ENCODE assay signal across 18 cellular contexts in the genomic region with DNA sequence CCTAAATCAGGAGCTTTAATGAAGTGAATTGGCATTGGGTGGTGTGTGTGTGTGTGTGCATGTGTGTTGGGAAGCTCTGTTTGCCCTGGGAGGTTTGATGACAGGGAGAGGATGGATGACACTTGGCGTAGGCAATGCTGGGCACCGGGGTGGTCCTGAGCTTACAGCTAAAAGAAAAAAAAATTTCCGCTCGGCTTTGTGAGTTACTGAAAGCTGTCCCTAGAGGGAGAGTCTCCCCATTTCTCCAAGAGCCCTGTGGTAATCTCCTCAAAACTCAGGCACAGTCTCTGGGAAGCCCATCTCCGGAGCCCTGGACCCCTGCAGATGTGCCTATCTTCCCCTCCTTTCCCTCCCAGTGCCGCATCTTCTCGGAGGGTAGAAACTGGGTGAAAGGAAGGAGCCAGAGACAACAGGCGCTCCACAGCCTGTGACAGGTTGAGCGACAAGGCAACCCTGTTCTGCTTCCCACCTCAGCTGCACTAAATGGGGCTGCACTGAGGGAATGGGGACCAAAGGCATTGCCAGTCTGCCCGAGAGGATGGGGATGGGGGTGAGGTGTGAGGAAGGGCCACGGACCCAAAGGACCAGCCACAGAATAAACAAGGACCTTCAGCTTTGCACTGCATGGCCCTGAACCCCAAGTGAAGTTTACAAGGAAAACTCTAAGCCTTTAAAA. TPM values are rescaled to one million over a fixed set of nuclear protein-coding genes. Genes with fewer than 3 reads are reported as not detected.
DNase-seq lines count a peak whose midpoint lies in the region; ATAC-seq, FAIRE-seq and TF ChIP-seq lines count a peak whose summit lies in the region.
"Had no signal": no experiment of that assay in that cellular context is flagged by ENCODE, and none has a peak within 500 bp of the region (broad histone marks: within the 10 kb centered on the region; RNA-seq: fewer than 3 reads in every experiment).

No MANE protein-coding gene starts in this region.

- H2AFZ ChIP-seq in HCT116 (ENCODE audit: low read depth, low read length, poor library complexity, severe bottlenecking) (peak overlapping the region; percentile 85), astrocyte (ENCODE audit: low read depth, low read length) (no peak overlapping the region)

- FAIRE-seq in A549 (lab: Jason Lieb, UNC), result no peak
- no peak for FAIRE-seq in astrocyte (lab: Jason Lieb, UNC)
- FAIRE-seq: RCC 7860 had no signal

- H3K4me1 Mint-ChIP-seq in astrocyte (ENCODE audit: low read depth, unreplicated experiment) (peaks cover 4% of the 10 kb centered on the region), mesothelial cell of epicardium (peaks cover 29% of the 10 kb centered on the region)

- peak overlapping the region; percentile 69 for H3K4me2 ChIP-seq in A549
- H3K4me2 ChIP-seq in HCT116 (ENCODE audit: low read length), result peak overlapping the region; percentile 90
- H3K4me2 ChIP-seq in astrocyte (ENCODE audit: low read length), result peak overlapping the region; percentile 91

- no peak for TF ChIP-seq POLR2A in A549 (IDR thresholded peaks at IDR 0.05; ENCODE audit: low read length)
- TF ChIP-seq POLR2A in HCT116 (IDR thresholded peaks at IDR 0.05; ENCODE audit: borderline replicate concordance, extremely low read depth, insufficient read depth, insufficient read length), result no peak

- no peaks in the 10 kb centered on the region for H3K36me3 ChIP-seq in HCT116 (ENCODE audit: control insufficient read depth in 1 of 2, insufficient read depth in 2 of 2, low read length in 2 of 2)
- H3K36me3 ChIP-seq in astrocyte (ENCODE audit: insufficient read depth, low read length), result no peaks in the 10 kb centered on the region
- H3K36me3 ChIP-seq: neutrophil, suprapubic skin had no signal

- CTCF ChIA-PET in A549 (lab: Yijun Ruan, JAX) (interaction anchor here (0.7 to 4.0 kb wide), 9 partner anchors 15 to 78 kb away, joined by 3 to 60 read pairs (median 6); no protein-coding TSS in a partner anchor), HCT116 (lab: Charles Lee) (interaction anchor here (0.9 to 2.4 kb wide), 5 partner anchors 22 to 78 kb away, joined by 3 to 7 read pairs (median 4); no protein-coding TSS in a partner anchor)

- H3K9ac ChIP-seq in HCT116 (ENCODE audit: low read length), result 0 out of 2 replicates have a peak overlapping the region, but pooled peaks have one; percentile 40
- no peak overlapping the region for H3K9ac ChIP-seq in astrocyte (ENCODE audit: low read length)

- POLR2A ChIA-PET in A549 (lab: Yijun Ruan, JAX) (no interaction called here), HCT116 (lab: Charles Lee) (no interaction called here)

- no peak for TF ChIP-seq RAD21 in A549 (conservative IDR thresholded peaks at IDR 0.05 in 1 of 2, IDR thresholded peaks at IDR 0.05 in 1 of 2)
- TF ChIP-seq RAD21 in HCT116 (IDR thresholded peaks at IDR 0.05; ENCODE audit: low read depth), result no peak

- H3K4me3 ChIP-seq in A549 (peak overlapping the region; percentile 38; the same call in 2 of the 3 replicates), HCT116 (replicated peaks in 1 of 2; ENCODE audit: low read depth in 1 of 2, low read length in 2 of 2) (peak overlapping the region; percentile 32 to 55; a peak in 3 of 4 replicates), astrocyte (ENCODE audit: insufficient read depth, low read depth, low read length) (peak overlapping the region; percentile 52)

- intact Hi-C loops in HCT116 (cut with micrococcal nuclease), result no loop called here

- H3K9me3 ChIP-seq in A549, result no peaks in the 10 kb centered on the region
- H3K9me3 ChIP-seq in HCT116 (ENCODE audit: control insufficient read depth in 1 of 2, insufficient read depth in 1 of 2, low read depth in 1 of 2, low read length in 2 of 2), result no peaks in the 10 kb centered on the region
- peaks cover 4% of the 10 kb centered on the region for H3K9me3 ChIP-seq in astrocyte (ENCODE audit: insufficient read depth, low read depth, low read length)
- H3K9me3 ChIP-seq: neutrophil, suprapubic skin had no signal

- TF ChIP-seq CTCF in A549 (IDR thresholded peaks at IDR 0.05) (no peak), HCT116 (IDR thresholded peaks at IDR 0.05 in 2 of 3, conservative IDR thresholded peaks at IDR 0.05 in 1 of 3; ENCODE audit: borderline replicate concordance in 1 of 3, insufficient read depth in 1 of 3, low read depth in 2 of 3, low read length in 2 of 3) (no peak), astrocyte (IDR thresholded peaks at IDR 0.05; ENCODE audit: insufficient read depth, low read depth, low read length) (no peak), mesothelial cell of epicardium (IDR thresholded peaks at IDR 0.05; ENCODE audit: unreplicated experiment) (no peak), omental fat pad (IDR thresholded peaks at IDR 0.05) (no peak)

- H3K27me3 ChIP-seq in HCT116 (ENCODE audit: insufficient read depth, low read length), result no peaks in the 10 kb centered on the region
- peaks cover 36% of the 10 kb centered on the region for H3K27me3 ChIP-seq in astrocyte (ENCODE audit: insufficient read depth, low read length)

- no peaks in the 10 kb centered on the region for H3K9me2 ChIP-seq in HCT116 (ENCODE audit: insufficient read depth)

- BruUV-seq in HCT116 (replicated peaks; lab: Mats Ljungman, UMichigan), result no TSS peak

- H3K27ac Mint-ChIP-seq in astrocyte (ENCODE audit: unreplicated experiment) (no peak overlapping the region), mesothelial cell of epicardium (no peak overlapping the region)
- H3K27ac Mint-ChIP-seq: activated T-cell treated with anti-CD3 and anti-CD28 coated beads, Interleukin-2, amount 50 U/mL, for 72 hours; T-helper 17 cell had no signal

- H3K27ac ChIP-seq in A549, result peak overlapping the region; percentile 37 to 83; a peak in 4 of 6 replicates
- H3K27ac ChIP-seq in HCT116 (ENCODE audit: low read depth, low read length), result no peak overlapping the region
- no peak overlapping the region for H3K27ac ChIP-seq in astrocyte (ENCODE audit: low read depth, low read length)
- H3K27ac ChIP-seq: neutrophil, suprapubic skin had no signal

- WGBS in A549 (ENCODE audit: missing lambda C conversion rate), result 89% methylated on average over 11 of the region's 11 CpGs

- TF ChIP-seq EP300 in A549 (IDR thresholded peaks at IDR 0.05), result no peak

- ATAC-seq in A549, result 0 out of 6 replicates have a peak, but pooled peaks of 1 of the 2 experiments have one; percentile 17
- no peak for ATAC-seq in HCT116
- ATAC-seq in omental fat pad (ENCODE audit: low FRiP score), result no peak
- ATAC-seq in GM18861 (IDR thresholded peaks at IDR 0.05; ENCODE audit: unreplicated experiment), result no peak
- ATAC-seq: activated T-cell treated with anti-CD3 and anti-CD28 coated beads, Interleukin-2, amount 50 U/mL, for 72 hours; T-helper 17 cell had no signal

- peak overlapping the region; percentile 34 for H3K4me3 Mint-ChIP-seq in astrocyte (ENCODE audit: unreplicated experiment)
- H3K4me3 Mint-ChIP-seq in mesothelial cell of epicardium, result peak overlapping the region; percentile 74
- H3K4me3 Mint-ChIP-seq: activated T-cell treated with anti-CD3 and anti-CD28 coated beads, Interleukin-2, amount 50 U/mL, for 72 hours; T-helper 17 cell had no signal

- DNase-seq in A549 (ENCODE audit: low read depth in 1 of 2, low spot score in 1 of 2) (no peak), HCT116 (ENCODE audit: low read depth, low spot score) (no peak), astrocyte (ENCODE audit: low read depth) (no peak), mesothelial cell of epicardium (ENCODE audit: low spot score in 2 of 2, unreplicated experiment in 2 of 2) (no peak), omental fat pad (ENCODE audit: low spot score) (no peak)
- no peak for DNase-seq in activated CD4-positive, alpha-beta T cell treated with anti-CD3 and anti-CD28 coated beads, Interleukin-2, amount 50 U/mL, for 48 hours
- DNase-seq in activated naive CD4-positive, alpha-beta T cell treated with anti-CD3 and anti-CD28 coated beads, Interleukin-2, amount 50 U/mL, for 16 hours, result no peak
- DNase-seq: activated CD4-positive, alpha-beta T cell treated with anti-CD3 and anti-CD28 coated beads for 48 hours; activated T-cell treated with anti-CD3 and anti-CD28 coated beads, Interleukin-2, amount 50 U/mL, for 72 hours; T-helper 17 cell had no signal

- H3K27me3 Mint-ChIP-seq in astrocyte (ENCODE audit: low read depth, unreplicated experiment) (peaks cover 87% of the 10 kb centered on the region), mesothelial cell of epicardium (ENCODE audit: low read depth) (peaks cover 93% of the 10 kb centered on the region)

- H3K4me1 ChIP-seq in A549 (peaks cover 18% of the 10 kb centered on the region), HCT116 (ENCODE audit: control insufficient read depth in 1 of 2, insufficient read depth in 2 of 2, low read length in 2 of 2) (peaks cover 13 to 24% of the 10 kb centered on the region in 2 experiments), astrocyte (ENCODE audit: insufficient read depth, low read length) (peaks cover 20% of the 10 kb centered on the region)

- H4K20me1 ChIP-seq in HCT116 (ENCODE audit: insufficient read depth), result no peaks in the 10 kb centered on the region
- no peaks in the 10 kb centered on the region for H4K20me1 ChIP-seq in astrocyte (ENCODE audit: insufficient read depth, low read length)

- H3K9me3 Mint-ChIP-seq in astrocyte (ENCODE audit: unreplicated experiment) (no peaks in the 10 kb centered on the region), mesothelial cell of epicardium (no peaks in the 10 kb centered on the region)
- H3K9me3 Mint-ChIP-seq: activated T-cell treated with anti-CD3 and anti-CD28 coated beads, Interleukin-2, amount 50 U/mL, for 72 hours had no signal

- RAD21 ChIA-PET in HCT116 (lab: Charles Lee; ENCODE audit: low non-redundant PET in 1 of 2, low total read pairs in 2 of 2, uncharacterized antibody in 2 of 2, unreplicated experiment in 2 of 2), result no interaction called here

- H3K36me3 Mint-ChIP-seq in astrocyte (ENCODE audit: low read depth, unreplicated experiment) (peaks cover 3% of the 10 kb centered on the region), mesothelial cell of epicardium (no peaks in the 10 kb centered on the region)

- H3K79me2 ChIP-seq in HCT116 (ENCODE audit: insufficient read depth, low read length) (no peaks in the 10 kb centered on the region), astrocyte (ENCODE audit: insufficient read depth, low read length) (no peaks in the 10 kb centered on the region)

RNA-seq across cellular contexts. Expression of a gene that starts 35.8 kb away (rescaled TPM):
- polyA plus RNA-seq in A549 (2011; rRNA removed), result not detected in 2 replicates
- not detected in 2 replicates for polyA plus RNA-seq in A549 (2012; cell fraction: cytosol; rRNA removed)
- not detected in 2 replicates for polyA plus RNA-seq in A549 (2012; cell fraction: nucleus; rRNA removed)
- not detected in 3 replicates for polyA plus RNA-seq in A549 (2017; fragmentation: RNase III; extraction: RNeasy Plus Mini Kit Qiagen cat#74134 plus additional on column Dnase treatment)
- not detected in 2 replicates for polyA minus RNA-seq in A549 (2011; rRNA and poly(A)+ RNA removed)
- total RNA-seq in HCT116 (2021; ENCODE audit: unreplicated experiment), result not detected
- not detected in 2 replicates for polyA plus RNA-seq in HCT116 (2012)
- not detected in 2 replicates for total RNA-seq in astrocyte
- not detected in 3 replicates for total RNA-seq in mesothelial cell of epicardium
- total RNA-seq in omental fat pad, result not detected
- total RNA-seq: activated T-cell treated with anti-CD3 and anti-CD28 coated beads, Interleukin-2, amount 50 U/mL, for 72 hours; H4; lung microvascular endothelial cell; NCI-H460 had no signal
- polyA plus RNA-seq: BJ had no signal

RNA-seq across cellular contexts. Expression of a gene that starts 40.8 kb away (rescaled TPM):
- polyA plus RNA-seq in A549 (2011; rRNA removed) (not detected in 2 replicates), A549 (2017; fragmentation: RNase III; extraction: RNeasy Plus Mini Kit Qiagen cat#74134 plus additional on column Dnase treatment) (not detected in 3 replicates)
- polyA plus RNA-seq in A549 (2012; cell fraction: cytosol; rRNA removed), result not detected in 2 replicates
- not detected in 2 replicates for polyA plus RNA-seq in A549 (2012; cell fraction: nucleus; rRNA removed)
- polyA minus RNA-seq in A549 (2011; rRNA and poly(A)+ RNA removed), result not detected in 2 replicates
- total RNA-seq in HCT116 (2021; ENCODE audit: unreplicated experiment) (not detected), astrocyte (not detected in 2 replicates), mesothelial cell of epicardium (not detected in 3 replicates), omental fat pad (under 1 TPM in 1 of 4 donors, not detected in 3; 0.19 TPM)
- polyA plus RNA-seq in HCT116 (2012), result not detected in 2 replicates
- total RNA-seq: activated T-cell treated with anti-CD3 and anti-CD28 coated beads, Interleukin-2, amount 50 U/mL, for 72 hours; H4; lung microvascular endothelial cell; NCI-H460; suprapubic skin had no signal
- polyA plus RNA-seq: BJ had no signal

RNA-seq across cellular contexts. Expression of a gene that starts 47.8 kb away (rescaled TPM):
- polyA plus RNA-seq in A549 (2011; rRNA removed) (not detected in 2 replicates), A549 (2017; fragmentation: RNase III; extraction: RNeasy Plus Mini Kit Qiagen cat#74134 plus additional on column Dnase treatment) (not detected in 3 replicates)
- not detected in 2 replicates for polyA plus RNA-seq in A549 (2012; cell fraction: cytosol; rRNA removed)
- polyA plus RNA-seq in A549 (2012; cell fraction: nucleus; rRNA removed), result not detected in 2 replicates
- polyA minus RNA-seq in A549 (2011; rRNA and poly(A)+ RNA removed), result not detected in 2 replicates
- total RNA-seq in HCT116 (2021; ENCODE audit: unreplicated experiment) (not detected), astrocyte (not detected in 2 replicates), mesothelial cell of epicardium (not detected in 3 replicates), omental fat pad (not detected)
- polyA plus RNA-seq in HCT116 (2012), result not detected in 2 replicates
- total RNA-seq: activated T-cell treated with anti-CD3 and anti-CD28 coated beads, Interleukin-2, amount 50 U/mL, for 72 hours; H4; lung microvascular endothelial cell; NCI-H460; suprapubic skin; T-helper 17 cell had no signal
- polyA plus RNA-seq: BJ had no signal

Comparison
In these comparisons a context has a peak if more than half of its experiments do, and no peak if none do; other contexts are left out.
1. H3K27ac ChIP-seq: peak in A549 (2 of 2); none in HCT116 (single experiment) and astrocyte (single experiment).
2. Peak in every context shown above with its lines, with median percentiles within 50 percentile points of each other: H3K4me2 ChIP-seq and H3K4me3 ChIP-seq.